11 cellular contexts compared by ENCODE assay signal in the genomic region with DNA sequence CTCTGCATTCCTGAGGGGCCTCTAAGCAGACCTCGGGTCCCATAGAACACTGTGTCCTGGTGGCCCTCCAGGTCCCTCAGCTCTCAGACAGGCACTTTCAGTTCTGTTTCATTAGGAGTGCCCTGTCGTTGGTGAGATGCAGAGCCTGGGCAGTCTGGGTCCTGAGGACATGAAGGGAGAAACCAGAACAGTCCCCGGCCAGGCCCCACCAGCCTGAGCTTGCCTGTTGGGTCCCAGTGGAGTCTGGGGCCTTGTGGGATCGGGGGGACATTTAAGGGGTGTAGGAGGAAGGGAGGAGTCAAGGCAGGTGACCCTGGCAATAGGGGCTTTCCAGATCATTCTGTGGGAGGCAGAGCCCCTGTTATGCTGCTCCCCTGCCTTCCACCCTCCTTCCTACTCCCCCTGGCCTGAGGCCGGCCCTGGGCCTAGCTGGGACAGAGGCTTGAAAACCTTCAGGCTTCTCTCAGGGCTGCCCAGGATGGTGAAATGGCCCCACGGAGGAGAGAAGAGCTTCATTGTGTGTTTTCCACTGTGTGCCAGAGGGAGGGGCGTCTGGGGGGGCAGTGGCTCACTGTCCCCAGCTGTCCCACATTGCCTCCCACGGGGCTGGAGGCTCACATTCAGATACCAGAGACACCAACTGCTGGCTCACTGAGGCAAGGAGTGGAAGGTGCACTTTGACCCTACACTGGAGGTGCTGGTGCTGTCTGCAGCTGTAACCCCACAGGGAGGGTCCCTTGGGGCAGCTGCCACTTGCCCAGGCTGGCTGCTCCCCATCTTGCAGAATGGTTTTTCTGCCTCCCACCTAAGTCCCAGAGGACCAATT. TPM values are rescaled to one million over a fixed set of nuclear protein-coding genes. Genes with fewer than 3 reads are reported as not detected.
DNase-seq lines count a peak whose midpoint lies in the region; ATAC-seq and TF ChIP-seq lines count a peak whose summit lies in the region.
"Had no signal": no experiment of that assay in that cellular context is flagged by ENCODE, and none has a peak within 500 bp of the region (broad histone marks: within the 10 kb centered on the region; RNA-seq: fewer than 3 reads in every experiment).

No MANE protein-coding gene starts in this region.

- H3K27ac Mint-ChIP-seq in IgD-negative memory B cell, result peak overlapping the region; percentile 15 to 91 (median 89)

- peaks cover 0 to 5% (median 0%) of the 10 kb centered on the region in 3 donors for H3K9me3 Mint-ChIP-seq in IgD-negative memory B cell

- peak overlapping the region; percentile 42 for H3K27ac ChIP-seq in neutrophil
- no peak overlapping the region for H3K27ac ChIP-seq in left ventricle myocardium inferior (replicated peaks)

- H3K36me3 ChIP-seq in neutrophil (no peaks in the 10 kb centered on the region), left ventricle myocardium inferior (no peaks in the 10 kb centered on the region)

- peaks cover 71 to 80% of the 10 kb centered on the region in 2 experiments for H3K4me1 ChIP-seq in neutrophil (ENCODE audit: control insufficient read depth in 1 of 2, insufficient read depth in 1 of 2, low read depth in 1 of 2, low read length in 1 of 2)
- peaks cover 6% of the 10 kb centered on the region for H3K4me1 ChIP-seq in left ventricle myocardium inferior

- TF ChIP-seq CTCF in neutrophil (IDR thresholded peaks at IDR 0.05) (no peak), left ventricle myocardium inferior (IDR thresholded peaks at IDR 0.05; ENCODE audit: borderline replicate concordance) (no peak)

- H3K27me3 Mint-ChIP-seq in IgD-negative memory B cell, result peaks cover 19% of the 10 kb centered on the region

- no peaks in the 10 kb centered on the region for H3K36me3 Mint-ChIP-seq in IgD-negative memory B cell

- intact Hi-C loops in cardiac septum (cut with DNase I) (no loop called here), left ventricle myocardium inferior (cut with micrococcal nuclease) (no loop called here)

- peak; percentile 62 for TF ChIP-seq POLR2A in GM18505 (IDR thresholded peaks at IDR 0.05; ENCODE audit: borderline replicate concordance, extremely low read depth, insufficient read depth, insufficient read length)

- no peak for DNase-seq in cardiac septum (ENCODE audit: low spot score)
- no peak for DNase-seq in inferior parietal cortex (ENCODE audit: extremely low spot score)
- no peak for DNase-seq in left ventricle myocardium inferior
- DNase-seq in GM03348 (ENCODE audit: low spot score), result no peak
- DNase-seq: cortex of kidney, DMS79, left ventricle myocardium superior had no signal

- peaks cover 35 to 49% (median 42%) of the 10 kb centered on the region in 3 donors for H3K4me1 Mint-ChIP-seq in IgD-negative memory B cell

- ATAC-seq in GM18505 (IDR thresholded peaks at IDR 0.05; ENCODE audit: unreplicated experiment) (no peak), GM21529 (IDR thresholded peaks at IDR 0.05; ENCODE audit: unreplicated experiment) (peak; percentile 52)
- ATAC-seq: left ventricle myocardium superior had no signal

- H3K9me3 ChIP-seq in neutrophil, result no peaks in the 10 kb centered on the region
- H3K9me3 ChIP-seq in left ventricle myocardium inferior (replicated peaks), result peaks cover 8% of the 10 kb centered on the region

- H3K4me3 ChIP-seq in neutrophil (ENCODE audit: low read depth in 1 of 2, low read length in 1 of 2), result no peak overlapping the region
- no peak overlapping the region for H3K4me3 ChIP-seq in left ventricle myocardium inferior

- H3K27me3 ChIP-seq in neutrophil, result no peaks in the 10 kb centered on the region
- no peaks in the 10 kb centered on the region for H3K27me3 ChIP-seq in left ventricle myocardium inferior (ENCODE audit: low read depth)

- peak overlapping the region; percentile 34 to 88 (median 78) for H3K4me3 Mint-ChIP-seq in IgD-negative memory B cell

RNA-seq across cellular contexts. Expression of gene CATIP, which starts 26.6 kb away (rescaled TPM):
- 0.18 TPM for polyA plus RNA-seq in IgD-negative memory B cell
- total RNA-seq in cardiac septum, result not detected
- total RNA-seq in left ventricle myocardium inferior, result not detected
- total RNA-seq: left ventricle myocardium superior had no signal

RNA-seq across cellular contexts. Expression of gene TMBIM1, which starts 37.7 kb away (rescaled TPM):
- polyA plus RNA-seq in IgD-negative memory B cell, result 147 TPM
- 143 TPM for total RNA-seq in cardiac septum
- 111 TPM for total RNA-seq in left ventricle myocardium inferior

RNA-seq across cellular contexts. Expression of gene SLC11A1, which starts 52.0 kb away (rescaled TPM):
- polyA plus RNA-seq in IgD-negative memory B cell, result 1.3 TPM
- total RNA-seq in cardiac septum (6.4 TPM), left ventricle myocardium inferior (6.4 TPM)

RNA-seq across cellular contexts. Expression of gene PNKD, which starts 59.7 kb away (rescaled TPM):
- polyA plus RNA-seq in IgD-negative memory B cell, result 126 TPM
- total RNA-seq in cardiac septum (72.6 TPM), left ventricle myocardium inferior (75.4 TPM)
